In genomic region chr2:10067881-10068280, GRCh38 we compare ENCODE assay signal across 27 cellular contexts.
"Had no signal": no experiment of that assay in that cellular context is flagged by ENCODE, and none has a peak within 500 bp of the region (broad histone marks: within the 10 kb centered on the region; RNA-seq: fewer than 3 reads in every experiment).

No MANE protein-coding gene starts in this region.

- FAIRE-seq: urothelium cell line had no signal

- H3K4me1 ChIP-seq: testis, upper lobe of right lung, uterus, vagina had no signal

- H3K27me3 ChIP-seq: suprapubic skin, testis, thyroid gland, tibial artery, tibial nerve, transverse colon, upper lobe of left lung, upper lobe of right lung, uterus, vagina had no signal

- ATAC-seq: stimulated activated effector memory CD8-positive, alpha-beta T cell treated with anti-CD3 and anti-CD28 coated beads, Interleukin-12 subunit alpha, Interleukin-12 subunit beta, amount 100 ng/mL, for 72 hours; stimulated activated memory B cell treated with anti-CD40 and anti-IgM and Interleukin-4, amounts not matched to agents 10 μg/mL and 1 μg/mL and 100 μg/mL, for 72 hours; stimulated activated naive B cell treated with anti-CD40 and anti-IgM and Interleukin-4, amounts not matched to agents 10 μg/mL and 1 μg/mL and 100 μg/mL, for 72 hours; stimulated activated naive CD8-positive, alpha-beta T cell treated with anti-CD3 and anti-CD28 coated beads, Interleukin-15, amount 100 ng/mL, for 72 hours; stimulated activated naive CD8-positive, alpha-beta T cell treated with anti-CD3 and anti-CD28 coated beads, Interleukin-15, Interleukin-2, amounts not matched to agents 100 U/mL and 50 U/mL, for 24 hours; upper lobe of right lung had no signal

- H3K4me3 ChIP-seq: stomach, suprapubic skin, testis, thoracic aorta, thyroid gland, tibial artery, tibial nerve, transverse colon, upper lobe of left lung, upper lobe of right lung, uterus, vagina had no signal

- H3K27ac ChIP-seq: stomach, suprapubic skin, testis, thoracic aorta, thyroid gland, tibial artery, tibial nerve, transverse colon, upper lobe of left lung, upper lobe of right lung, uterus, vagina had no signal

- H3K9me3 ChIP-seq: stomach, suprapubic skin, testis, thoracic aorta, thyroid gland, tibial artery, tibial nerve, transverse colon, upper lobe of left lung, upper lobe of right lung, uterus, vagina had no signal

- DNase-seq: stimulated activated CD4-positive, alpha-beta T cell treated with anti-CD3 and anti-CD28 coated beads, Interleukin-2, amount 100 ng/mL, for 48 hours; stimulated activated CD4-positive, alpha-beta T cell treated with anti-CD3 and anti-CD28 coated beads, Interleukin-4, amount 100 ng/mL, for 1 hour; stimulated activated CD4-positive, alpha-beta T cell treated with anti-CD3 and anti-CD28 coated beads, Interleukin-4, amount 100 ng/mL, for 24 hours; stimulated activated CD4-positive, alpha-beta T cell treated with anti-CD3 and anti-CD28 coated beads, Interleukin-4, amount 100 ng/mL, for 4 hours; stimulated activated CD8-positive, alpha-beta memory T cell treated with anti-CD3 and anti-CD28 coated beads, Interleukin-4, amount 100 ng/mL, for 48 hours; stimulated activated naive B cell treated with anti-CD40 and anti-IgM and Interleukin-4, amounts not matched to agents 10 μg/mL and 1 μg/mL and 100 μg/mL, for 72 hours; stimulated activated naive CD4-positive, alpha-beta T cell; stimulated activated naive CD4-positive, alpha-beta T cell treated with Interleukin-2 at 50 U/mL for 16 hours; stimulated activated naive CD8-positive, alpha-beta T cell treated with anti-CD3 and anti-CD28 coated beads, Interleukin-15, amount 100 ng/mL, for 72 hours; stimulated activated naive CD8-positive, alpha-beta T cell treated with anti-CD3 and anti-CD28 coated beads, Interleukin-15, Interleukin-2, amounts not matched to agents 100 U/mL and 50 U/mL, for 24 hours; stomach; substantia nigra; testis; thyroid gland; transverse colon; trophoblast cell; upper lobe of left lung; upper lobe of right lung; uterus had no signal

- H3K36me3 ChIP-seq: suprapubic skin, thyroid gland, transverse colon, upper lobe of left lung, upper lobe of right lung, uterus, vagina had no signal
